13 cellular contexts compared by ENCODE assay signal in genomic region chr11:119418759-119419158, GRCh38. TPM values are rescaled to one million over a fixed set of nuclear protein-coding genes. Genes with fewer than 3 reads are reported as not detected.
"Had no signal": no experiment of that assay in that cellular context is flagged by ENCODE, and none has a peak within 500 bp of the region (broad histone marks: within the 10 kb centered on the region; RNA-seq: fewer than 3 reads in every experiment).

No MANE protein-coding gene starts in this region.

- H3K4me3 Mint-ChIP-seq: activated CD8-positive, alpha-beta memory T cell treated with anti-CD3 and anti-CD28 coated beads, Interleukin-2, amount 10 ng/mL, durations not matched to agents 7 days and 5 days; activated T-cell treated with anti-CD3 and anti-CD28 coated beads, Interleukin-2, amount 50 U/mL, for 24 hours; neural progenitor cell; stimulated activated naive B cell treated with anti-CD40 and anti-IgM and Interleukin-4, amounts not matched to agents 10 μg/mL and 1 μg/mL and 100 μg/mL, for 72 hours; type B pancreatic cell had no signal

- H2AFZ ChIP-seq: neural progenitor cell, parathyroid adenoma had no signal

- DNase-seq: activated CD4-positive, alpha-beta T cell treated with anti-CD3 and anti-CD28 coated beads, Interleukin-2, amount 50 U/mL, for 48 hours; activated CD8-positive, alpha-beta memory T cell treated with anti-CD3 and anti-CD28 coated beads, Interleukin-2, amount 10 ng/mL, durations not matched to agents 7 days and 5 days; activated effector memory CD4-positive, alpha-beta T cell treated with Interleukin-2 at 50 U/mL for 16 hours; activated T-cell treated with anti-CD3 and anti-CD28 coated beads, Interleukin-2, amount 50 U/mL, for 24 hours; heart left ventricle; retina; stimulated activated naive B cell treated with anti-CD40 and anti-IgM and Interleukin-4, amounts not matched to agents 10 μg/mL and 1 μg/mL and 100 μg/mL, for 72 hours had no signal

- H3K36me3 ChIP-seq: heart left ventricle, neural progenitor cell had no signal

- H3K4me3 ChIP-seq: heart left ventricle, neural progenitor cell had no signal

- H3K4me2 ChIP-seq: neural progenitor cell had no signal

- H3K36me3 Mint-ChIP-seq: activated CD8-positive, alpha-beta memory T cell treated with anti-CD3 and anti-CD28 coated beads, Interleukin-2, amount 10 ng/mL, durations not matched to agents 7 days and 5 days had no signal

- H3K79me2 ChIP-seq: parathyroid adenoma had no signal

- H3K27ac Mint-ChIP-seq: activated CD8-positive, alpha-beta memory T cell treated with anti-CD3 and anti-CD28 coated beads, Interleukin-2, amount 10 ng/mL, durations not matched to agents 7 days and 5 days; activated naive CD4-positive, alpha-beta T cell treated with anti-CD3 and anti-CD28 coated beads, Interleukin-2, amount 50 U/mL, for 72 hours; activated T-cell treated with anti-CD3 and anti-CD28 coated beads, Interleukin-2, amount 50 U/mL, for 24 hours; neural progenitor cell; stimulated activated naive B cell treated with anti-CD40 and anti-IgM and Interleukin-4, amounts not matched to agents 10 μg/mL and 1 μg/mL and 100 μg/mL, for 72 hours; type B pancreatic cell had no signal

- H3K27me3 ChIP-seq: neural progenitor cell had no signal

- ATAC-seq: activated CD4-positive, CD25-positive, alpha-beta regulatory T cell treated with anti-CD3 and anti-CD28 coated beads, Interleukin-2, amount 50 U/mL, for 24 hours; activated CD8-positive, alpha-beta memory T cell treated with anti-CD3 and anti-CD28 coated beads, Interleukin-2, amount 10 ng/mL, durations not matched to agents 7 days and 5 days; activated naive CD4-positive, alpha-beta T cell treated with anti-CD3 and anti-CD28 coated beads, Interleukin-2, amount 50 U/mL, for 72 hours; heart left ventricle; left lobe of liver; stimulated activated naive B cell treated with anti-CD40 and anti-IgM and Interleukin-4, amounts not matched to agents 10 μg/mL and 1 μg/mL and 100 μg/mL, for 72 hours had no signal

- H3K9me3 ChIP-seq: heart left ventricle had no signal

- H3K9me3 Mint-ChIP-seq: neural progenitor cell had no signal

- H3K27ac ChIP-seq: heart left ventricle, neural progenitor cell, parathyroid adenoma had no signal

- H3K9ac ChIP-seq: neural progenitor cell, parathyroid adenoma had no signal

RNA-seq across cellular contexts. Expression of gene THY1, which starts 4.2 kb away (rescaled TPM):
- total RNA-seq: activated naive CD4-positive, alpha-beta T cell treated with anti-CD3 and anti-CD28 coated beads, Interleukin-2, amount 50 U/mL, for 72 hours had no signal
